ENCODE assay signal across 21 cellular contexts in genomic region chr3:4753073-4753691, GRCh38.
DNase-seq lines count a peak whose midpoint lies in the region; ATAC-seq and TF ChIP-seq lines count a peak whose summit lies in the region.
"Had no signal": no experiment of that assay in that cellular context is flagged by ENCODE, and none has a peak within 500 bp of the region (broad histone marks: within the 10 kb centered on the region; RNA-seq: fewer than 3 reads in every experiment).

No MANE protein-coding gene starts in this region.

- POLR2A ChIA-PET in activated naive CD8-positive, alpha-beta T cell treated with anti-CD3 and anti-CD28 coated beads, Interleukin-2, amount 10 ng/mL, durations not matched to agents 7 days and 5 days (lab: Charles Lee) = interaction anchor here (0.6 to 1.2 kb wide), 3 partner anchors 14 to 231 kb away, joined by 3 read pairs; no protein-coding TSS in a partner anchor

- no peak for TF ChIP-seq CTCF in dorsolateral prefrontal cortex (IDR thresholded peaks at IDR 0.05 in 54 of 56, conservative IDR thresholded peaks at IDR 0.05 in 2 of 56; ENCODE audit: low read depth in 1 of 56, partially characterized antibody in 56 of 56)

- no peaks in the 10 kb centered on the region for H3K27me3 Mint-ChIP-seq in activated naive CD8-positive, alpha-beta T cell treated with anti-CD3 and anti-CD28 coated beads, Interleukin-2, amount 10 ng/mL, durations not matched to agents 7 days and 5 days
- H3K27me3 Mint-ChIP-seq in activated naive CD8-positive, alpha-beta T cell treated with anti-CD3 and anti-CD28 coated beads for 36 hours = no peaks in the 10 kb centered on the region
- H3K27me3 Mint-ChIP-seq in stimulated activated memory B cell treated with anti-CD40 and anti-IgM and Interleukin-4, amounts not matched to agents 10 μg/mL and 1 μg/mL and 100 μg/mL, for 72 hours = no peaks in the 10 kb centered on the region
- H3K27me3 Mint-ChIP-seq: CD8-positive, alpha-beta memory T cell had no signal

- no peak for DNase-seq in activated naive CD8-positive, alpha-beta T cell treated with anti-CD3 and anti-CD28 coated beads, Interleukin-2, amount 10 ng/mL, durations not matched to agents 7 days and 5 days
- DNase-seq in activated naive CD8-positive, alpha-beta T cell treated with anti-CD3 and anti-CD28 coated beads for 36 hours = no peak
- DNase-seq in dorsolateral prefrontal cortex (no peak), NCI-H69 (lab: John Stamatoyannopoulos, UW) (no peak), NCI-H1417 (lab: John Stamatoyannopoulos, UW) (no peak)
- no peak for DNase-seq in stimulated activated CD4-positive, alpha-beta T cell treated with anti-CD3 and anti-CD28 coated beads, Interleukin-2, amount 100 ng/mL, for 48 hours
- DNase-seq: ACHN; activated CD8-positive, alpha-beta T cell treated with anti-CD3 and anti-CD28 coated beads, Interleukin-2, amount 10 ng/mL, durations not matched to agents 7 days and 5 days; activated gamma-delta T cell; brain microvascular endothelial cell; CD8-positive, alpha-beta memory T cell; MG63; NCI-H1930; SK-N-SH; stimulated activated naive CD4-positive, alpha-beta T cell had no signal

- peaks cover 64% of the 10 kb centered on the region for H3K36me3 Mint-ChIP-seq in activated naive CD8-positive, alpha-beta T cell treated with anti-CD3 and anti-CD28 coated beads, Interleukin-2, amount 10 ng/mL, durations not matched to agents 7 days and 5 days
- peaks cover 53% of the 10 kb centered on the region for H3K36me3 Mint-ChIP-seq in activated naive CD8-positive, alpha-beta T cell treated with anti-CD3 and anti-CD28 coated beads for 36 hours
- peaks cover 64% of the 10 kb centered on the region for H3K36me3 Mint-ChIP-seq in stimulated activated memory B cell treated with anti-CD40 and anti-IgM and Interleukin-4, amounts not matched to agents 10 μg/mL and 1 μg/mL and 100 μg/mL, for 72 hours

- no peak overlapping the region for H3K4me3 Mint-ChIP-seq in activated naive CD8-positive, alpha-beta T cell treated with anti-CD3 and anti-CD28 coated beads, Interleukin-2, amount 10 ng/mL, durations not matched to agents 7 days and 5 days
- no peak overlapping the region for H3K4me3 Mint-ChIP-seq in activated naive CD8-positive, alpha-beta T cell treated with anti-CD3 and anti-CD28 coated beads for 36 hours
- no peak overlapping the region for H3K4me3 Mint-ChIP-seq in stimulated activated memory B cell treated with anti-CD40 and anti-IgM and Interleukin-4, amounts not matched to agents 10 μg/mL and 1 μg/mL and 100 μg/mL, for 72 hours
- H3K4me3 Mint-ChIP-seq: activated CD8-positive, alpha-beta T cell treated with anti-CD3 and anti-CD28 coated beads, Interleukin-2, amount 10 ng/mL, durations not matched to agents 7 days and 5 days; CD8-positive, alpha-beta memory T cell had no signal

- H3K27ac ChIP-seq in dorsolateral prefrontal cortex = peak overlapping the region in 42 of 59 donors; percentile 9 to 97 (median 84)
- H3K27ac ChIP-seq: brain microvascular endothelial cell had no signal

- H3K27ac Mint-ChIP-seq in activated naive CD8-positive, alpha-beta T cell treated with anti-CD3 and anti-CD28 coated beads, Interleukin-2, amount 10 ng/mL, durations not matched to agents 7 days and 5 days = peak overlapping the region; percentile 62
- H3K27ac Mint-ChIP-seq in activated naive CD8-positive, alpha-beta T cell treated with anti-CD3 and anti-CD28 coated beads for 36 hours = no peak overlapping the region
- peak overlapping the region; percentile 40 for H3K27ac Mint-ChIP-seq in stimulated activated memory B cell treated with anti-CD40 and anti-IgM and Interleukin-4, amounts not matched to agents 10 μg/mL and 1 μg/mL and 100 μg/mL, for 72 hours

- peaks cover 8% of the 10 kb centered on the region for H3K9me3 Mint-ChIP-seq in activated naive CD8-positive, alpha-beta T cell treated with anti-CD3 and anti-CD28 coated beads, Interleukin-2, amount 10 ng/mL, durations not matched to agents 7 days and 5 days
- no peaks in the 10 kb centered on the region for H3K9me3 Mint-ChIP-seq in activated naive CD8-positive, alpha-beta T cell treated with anti-CD3 and anti-CD28 coated beads for 36 hours
- no peaks in the 10 kb centered on the region for H3K9me3 Mint-ChIP-seq in stimulated activated memory B cell treated with anti-CD40 and anti-IgM and Interleukin-4, amounts not matched to agents 10 μg/mL and 1 μg/mL and 100 μg/mL, for 72 hours
- H3K9me3 Mint-ChIP-seq: CD8-positive, alpha-beta memory T cell had no signal

- no peak for ATAC-seq in activated naive CD8-positive, alpha-beta T cell treated with anti-CD3 and anti-CD28 coated beads, Interleukin-2, amount 10 ng/mL, durations not matched to agents 7 days and 5 days (ENCODE audit: low read depth)
- ATAC-seq in HG03439 (IDR thresholded peaks at IDR 0.05; ENCODE audit: unreplicated experiment) = peak; percentile 29
- ATAC-seq in stimulated activated memory B cell treated with anti-CD40 and anti-IgM and Interleukin-4, amounts not matched to agents 10 μg/mL and 1 μg/mL and 100 μg/mL, for 72 hours = no peak

- H3K4me1 Mint-ChIP-seq in activated naive CD8-positive, alpha-beta T cell treated with anti-CD3 and anti-CD28 coated beads, Interleukin-2, amount 10 ng/mL, durations not matched to agents 7 days and 5 days = peaks cover 61% of the 10 kb centered on the region
- peaks cover 56% of the 10 kb centered on the region for H3K4me1 Mint-ChIP-seq in activated naive CD8-positive, alpha-beta T cell treated with anti-CD3 and anti-CD28 coated beads for 36 hours
- peaks cover 48% of the 10 kb centered on the region for H3K4me1 Mint-ChIP-seq in stimulated activated memory B cell treated with anti-CD40 and anti-IgM and Interleukin-4, amounts not matched to agents 10 μg/mL and 1 μg/mL and 100 μg/mL, for 72 hours

- H3K4me3 ChIP-seq in dorsolateral prefrontal cortex = no peak overlapping the region
- H3K4me3 ChIP-seq: MG63, mucosa of descending colon, ovary, skin epidermis, vagina had no signal

- intact Hi-C loops in dorsolateral prefrontal cortex (cut with DNase I) = no loop called here

- H3K27me3 ChIP-seq in dorsolateral prefrontal cortex = no peaks in the 10 kb centered on the region
- H3K27me3 ChIP-seq: brain microvascular endothelial cell, MG63, ovary, vagina had no signal
